ENCODE assay signal across 1 cellular context in the genomic region with DNA sequence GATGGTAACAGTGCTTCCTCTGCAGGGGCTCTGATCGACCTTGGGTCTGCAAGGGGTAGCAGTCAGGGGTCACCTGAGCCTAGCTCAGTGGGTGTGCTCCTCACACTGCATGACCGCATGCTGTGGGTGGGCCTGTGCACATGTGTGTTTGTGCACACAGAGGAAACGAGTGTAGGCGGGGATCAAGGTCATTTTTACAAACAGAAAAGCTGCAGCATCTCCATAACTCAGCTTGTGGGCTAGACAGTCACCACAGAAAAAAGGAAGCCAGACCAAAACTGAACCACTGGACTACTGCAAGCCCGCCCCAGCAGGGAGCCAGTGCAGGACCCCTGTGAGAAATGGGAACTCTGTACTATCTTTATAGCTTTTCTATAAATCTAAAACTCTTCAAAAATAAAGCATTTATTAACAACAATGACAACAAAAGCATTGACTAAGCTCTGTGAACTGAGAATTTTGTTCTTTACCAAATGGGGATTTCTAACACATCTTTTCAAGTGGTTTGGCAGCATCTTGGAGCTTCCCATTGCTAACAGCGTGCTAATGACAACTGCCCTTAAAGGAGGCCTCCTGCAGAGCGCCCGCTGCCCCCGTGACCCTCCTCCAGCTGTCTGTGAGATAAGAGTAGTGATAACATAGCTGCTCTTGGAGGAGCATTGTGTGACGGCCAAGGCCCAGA.
TF ChIP-seq lines count a peak whose summit lies in the region.

No MANE protein-coding gene starts in this region.

TF ChIP-seq in K562, 482 proteins besides CTCF, POLR2A, EP300 and RAD21 (continued from another document and continues in another):
- TF ChIP-seq, protein P1, sequence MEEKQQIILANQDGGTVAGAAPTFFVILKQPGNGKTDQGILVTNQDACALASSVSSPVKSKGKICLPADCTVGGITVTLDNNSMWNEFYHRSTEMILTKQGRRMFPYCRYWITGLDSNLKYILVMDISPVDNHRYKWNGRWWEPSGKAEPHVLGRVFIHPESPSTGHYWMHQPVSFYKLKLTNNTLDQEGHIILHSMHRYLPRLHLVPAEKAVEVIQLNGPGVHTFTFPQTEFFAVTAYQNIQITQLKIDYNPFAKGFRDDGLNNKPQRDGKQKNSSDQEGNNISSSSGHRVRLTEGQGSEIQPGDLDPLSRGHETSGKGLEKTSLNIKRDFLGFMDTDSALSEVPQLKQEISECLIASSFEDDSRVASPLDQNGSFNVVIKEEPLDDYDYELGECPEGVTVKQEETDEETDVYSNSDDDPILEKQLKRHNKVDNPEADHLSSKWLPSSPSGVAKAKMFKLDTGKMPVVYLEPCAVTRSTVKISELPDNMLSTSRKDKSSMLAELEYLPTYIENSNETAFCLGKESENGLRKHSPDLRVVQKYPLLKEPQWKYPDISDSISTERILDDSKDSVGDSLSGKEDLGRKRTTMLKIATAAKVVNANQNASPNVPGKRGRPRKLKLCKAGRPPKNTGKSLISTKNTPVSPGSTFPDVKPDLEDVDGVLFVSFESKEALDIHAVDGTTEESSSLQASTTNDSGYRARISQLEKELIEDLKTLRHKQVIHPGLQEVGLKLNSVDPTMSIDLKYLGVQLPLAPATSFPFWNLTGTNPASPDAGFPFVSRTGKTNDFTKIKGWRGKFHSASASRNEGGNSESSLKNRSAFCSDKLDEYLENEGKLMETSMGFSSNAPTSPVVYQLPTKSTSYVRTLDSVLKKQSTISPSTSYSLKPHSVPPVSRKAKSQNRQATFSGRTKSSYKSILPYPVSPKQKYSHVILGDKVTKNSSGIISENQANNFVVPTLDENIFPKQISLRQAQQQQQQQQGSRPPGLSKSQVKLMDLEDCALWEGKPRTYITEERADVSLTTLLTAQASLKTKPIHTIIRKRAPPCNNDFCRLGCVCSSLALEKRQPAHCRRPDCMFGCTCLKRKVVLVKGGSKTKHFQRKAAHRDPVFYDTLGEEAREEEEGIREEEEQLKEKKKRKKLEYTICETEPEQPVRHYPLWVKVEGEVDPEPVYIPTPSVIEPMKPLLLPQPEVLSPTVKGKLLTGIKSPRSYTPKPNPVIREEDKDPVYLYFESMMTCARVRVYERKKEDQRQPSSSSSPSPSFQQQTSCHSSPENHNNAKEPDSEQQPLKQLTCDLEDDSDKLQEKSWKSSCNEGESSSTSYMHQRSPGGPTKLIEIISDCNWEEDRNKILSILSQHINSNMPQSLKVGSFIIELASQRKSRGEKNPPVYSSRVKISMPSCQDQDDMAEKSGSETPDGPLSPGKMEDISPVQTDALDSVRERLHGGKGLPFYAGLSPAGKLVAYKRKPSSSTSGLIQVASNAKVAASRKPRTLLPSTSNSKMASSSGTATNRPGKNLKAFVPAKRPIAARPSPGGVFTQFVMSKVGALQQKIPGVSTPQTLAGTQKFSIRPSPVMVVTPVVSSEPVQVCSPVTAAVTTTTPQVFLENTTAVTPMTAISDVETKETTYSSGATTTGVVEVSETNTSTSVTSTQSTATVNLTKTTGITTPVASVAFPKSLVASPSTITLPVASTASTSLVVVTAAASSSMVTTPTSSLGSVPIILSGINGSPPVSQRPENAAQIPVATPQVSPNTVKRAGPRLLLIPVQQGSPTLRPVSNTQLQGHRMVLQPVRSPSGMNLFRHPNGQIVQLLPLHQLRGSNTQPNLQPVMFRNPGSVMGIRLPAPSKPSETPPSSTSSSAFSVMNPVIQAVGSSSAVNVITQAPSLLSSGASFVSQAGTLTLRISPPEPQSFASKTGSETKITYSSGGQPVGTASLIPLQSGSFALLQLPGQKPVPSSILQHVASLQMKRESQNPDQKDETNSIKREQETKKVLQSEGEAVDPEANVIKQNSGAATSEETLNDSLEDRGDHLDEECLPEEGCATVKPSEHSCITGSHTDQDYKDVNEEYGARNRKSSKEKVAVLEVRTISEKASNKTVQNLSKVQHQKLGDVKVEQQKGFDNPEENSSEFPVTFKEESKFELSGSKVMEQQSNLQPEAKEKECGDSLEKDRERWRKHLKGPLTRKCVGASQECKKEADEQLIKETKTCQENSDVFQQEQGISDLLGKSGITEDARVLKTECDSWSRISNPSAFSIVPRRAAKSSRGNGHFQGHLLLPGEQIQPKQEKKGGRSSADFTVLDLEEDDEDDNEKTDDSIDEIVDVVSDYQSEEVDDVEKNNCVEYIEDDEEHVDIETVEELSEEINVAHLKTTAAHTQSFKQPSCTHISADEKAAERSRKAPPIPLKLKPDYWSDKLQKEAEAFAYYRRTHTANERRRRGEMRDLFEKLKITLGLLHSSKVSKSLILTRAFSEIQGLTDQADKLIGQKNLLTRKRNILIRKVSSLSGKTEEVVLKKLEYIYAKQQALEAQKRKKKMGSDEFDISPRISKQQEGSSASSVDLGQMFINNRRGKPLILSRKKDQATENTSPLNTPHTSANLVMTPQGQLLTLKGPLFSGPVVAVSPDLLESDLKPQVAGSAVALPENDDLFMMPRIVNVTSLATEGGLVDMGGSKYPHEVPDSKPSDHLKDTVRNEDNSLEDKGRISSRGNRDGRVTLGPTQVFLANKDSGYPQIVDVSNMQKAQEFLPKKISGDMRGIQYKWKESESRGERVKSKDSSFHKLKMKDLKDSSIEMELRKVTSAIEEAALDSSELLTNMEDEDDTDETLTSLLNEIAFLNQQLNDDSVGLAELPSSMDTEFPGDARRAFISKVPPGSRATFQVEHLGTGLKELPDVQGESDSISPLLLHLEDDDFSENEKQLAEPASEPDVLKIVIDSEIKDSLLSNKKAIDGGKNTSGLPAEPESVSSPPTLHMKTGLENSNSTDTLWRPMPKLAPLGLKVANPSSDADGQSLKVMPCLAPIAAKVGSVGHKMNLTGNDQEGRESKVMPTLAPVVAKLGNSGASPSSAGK (IDR thresholded peaks at IDR 0.05): peak; percentile 30; the same call in 1 of the 2 replicates
- TF ChIP-seq TEAD1 (CRISPR knock-in tag; IDR thresholded peaks at IDR 0.05): peak in 1 of 2 experiments; percentile 72; a peak in 1 of 4 replicates
- TF ChIP-seq, protein P2, sequence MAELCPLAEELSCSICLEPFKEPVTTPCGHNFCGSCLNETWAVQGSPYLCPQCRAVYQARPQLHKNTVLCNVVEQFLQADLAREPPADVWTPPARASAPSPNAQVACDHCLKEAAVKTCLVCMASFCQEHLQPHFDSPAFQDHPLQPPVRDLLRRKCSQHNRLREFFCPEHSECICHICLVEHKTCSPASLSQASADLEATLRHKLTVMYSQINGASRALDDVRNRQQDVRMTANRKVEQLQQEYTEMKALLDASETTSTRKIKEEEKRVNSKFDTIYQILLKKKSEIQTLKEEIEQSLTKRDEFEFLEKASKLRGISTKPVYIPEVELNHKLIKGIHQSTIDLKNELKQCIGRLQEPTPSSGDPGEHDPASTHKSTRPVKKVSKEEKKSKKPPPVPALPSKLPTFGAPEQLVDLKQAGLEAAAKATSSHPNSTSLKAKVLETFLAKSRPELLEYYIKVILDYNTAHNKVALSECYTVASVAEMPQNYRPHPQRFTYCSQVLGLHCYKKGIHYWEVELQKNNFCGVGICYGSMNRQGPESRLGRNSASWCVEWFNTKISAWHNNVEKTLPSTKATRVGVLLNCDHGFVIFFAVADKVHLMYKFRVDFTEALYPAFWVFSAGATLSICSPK (IDR thresholded peaks at IDR 0.05; ENCODE audit: borderline replicate concordance): no peak
- TF ChIP-seq JUND (IDR thresholded peaks at IDR 0.05; ENCODE audit: borderline replicate concordance, low read depth, low read length): peak; percentile 11; the same call in 1 of the 2 replicates
- TF ChIP-seq JUND (tag; IDR thresholded peaks at IDR 0.05; ENCODE audit: borderline replicate concordance, low read depth, low read length): peak; percentile 11; the same call in 1 of the 3 replicates
- TF ChIP-seq, protein P3, sequence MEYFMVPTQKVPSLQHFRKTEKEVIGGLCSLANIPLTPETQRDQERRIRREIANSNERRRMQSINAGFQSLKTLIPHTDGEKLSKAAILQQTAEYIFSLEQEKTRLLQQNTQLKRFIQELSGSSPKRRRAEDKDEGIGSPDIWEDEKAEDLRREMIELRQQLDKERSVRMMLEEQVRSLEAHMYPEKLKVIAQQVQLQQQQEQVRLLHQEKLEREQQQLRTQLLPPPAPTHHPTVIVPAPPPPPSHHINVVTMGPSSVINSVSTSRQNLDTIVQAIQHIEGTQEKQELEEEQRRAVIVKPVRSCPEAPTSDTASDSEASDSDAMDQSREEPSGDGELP (CRISPR knock-in tag; IDR thresholded peaks at IDR 0.05; ENCODE audit: borderline replicate concordance): peak; percentile 99
- TF ChIP-seq ZNF785 (CRISPR knock-in tag; IDR thresholded peaks at IDR 0.05): no peak
- TF ChIP-seq BHLHE40 (IDR thresholded peaks at IDR 0.05; ENCODE audit: low read length): peak; percentile 66; the same call in 1 of the 2 replicates
- TF ChIP-seq SMARCA4 (IDR thresholded peaks at IDR 0.05): 0 out of 2 replicates have a peak, but pooled peaks have one; percentile 24
- no peak for TF ChIP-seq PHF20 (IDR thresholded peaks at IDR 0.05; ENCODE audit: partially characterized antibody)
- no peak for TF ChIP-seq FOSL1 (tag; conservative IDR thresholded peaks at IDR 0.05)
- TF ChIP-seq ZBTB7A (IDR thresholded peaks at IDR 0.05; ENCODE audit: borderline replicate concordance, control insufficient read depth, low read depth, low read length): peak; percentile 45; the same call in 1 of the 2 replicates
- no peak for TF ChIP-seq NFATC3 (IDR thresholded peaks at IDR 0.05)
- TF ChIP-seq CBFA2T2 (conservative IDR thresholded peaks at IDR 0.05): peak; percentile 23; the same call in 1 of the 2 replicates
- TF ChIP-seq ZNF197 (CRISPR knock-in tag; IDR thresholded peaks at IDR 0.05; ENCODE audit: low read depth): no peak
- peak; percentile 62 for TF ChIP-seq CBFA2T3 (IDR thresholded peaks at IDR 0.05)
- TF ChIP-seq, protein P4, sequence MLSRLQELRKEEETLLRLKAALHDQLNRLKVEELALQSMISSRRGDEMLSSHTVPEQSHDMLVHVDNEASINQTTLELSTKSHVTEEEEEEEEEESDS (CRISPR knock-in tag; IDR thresholded peaks at IDR 0.05): no peak
- TF ChIP-seq NCOR1 (IDR thresholded peaks at IDR 0.05): peak; percentile 44; the same call in 1 of the 2 replicates
- TF ChIP-seq, protein P5, sequence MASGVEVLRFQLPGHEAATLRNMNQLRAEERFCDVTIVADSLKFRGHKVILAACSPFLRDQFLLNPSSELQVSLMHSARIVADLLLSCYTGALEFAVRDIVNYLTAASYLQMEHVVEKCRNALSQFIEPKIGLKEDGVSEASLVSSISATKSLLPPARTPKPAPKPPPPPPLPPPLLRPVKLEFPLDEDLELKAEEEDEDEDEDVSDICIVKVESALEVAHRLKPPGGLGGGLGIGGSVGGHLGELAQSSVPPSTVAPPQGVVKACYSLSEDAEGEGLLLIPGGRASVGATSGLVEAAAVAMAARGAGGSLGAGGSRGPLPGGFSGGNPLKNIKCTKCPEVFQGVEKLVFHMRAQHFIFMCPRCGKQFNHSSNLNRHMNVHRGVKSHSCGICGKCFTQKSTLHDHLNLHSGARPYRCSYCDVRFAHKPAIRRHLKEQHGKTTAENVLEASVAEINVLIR (CRISPR knock-in tag; IDR thresholded peaks at IDR 0.05): no peak
- TF ChIP-seq, protein P6, sequence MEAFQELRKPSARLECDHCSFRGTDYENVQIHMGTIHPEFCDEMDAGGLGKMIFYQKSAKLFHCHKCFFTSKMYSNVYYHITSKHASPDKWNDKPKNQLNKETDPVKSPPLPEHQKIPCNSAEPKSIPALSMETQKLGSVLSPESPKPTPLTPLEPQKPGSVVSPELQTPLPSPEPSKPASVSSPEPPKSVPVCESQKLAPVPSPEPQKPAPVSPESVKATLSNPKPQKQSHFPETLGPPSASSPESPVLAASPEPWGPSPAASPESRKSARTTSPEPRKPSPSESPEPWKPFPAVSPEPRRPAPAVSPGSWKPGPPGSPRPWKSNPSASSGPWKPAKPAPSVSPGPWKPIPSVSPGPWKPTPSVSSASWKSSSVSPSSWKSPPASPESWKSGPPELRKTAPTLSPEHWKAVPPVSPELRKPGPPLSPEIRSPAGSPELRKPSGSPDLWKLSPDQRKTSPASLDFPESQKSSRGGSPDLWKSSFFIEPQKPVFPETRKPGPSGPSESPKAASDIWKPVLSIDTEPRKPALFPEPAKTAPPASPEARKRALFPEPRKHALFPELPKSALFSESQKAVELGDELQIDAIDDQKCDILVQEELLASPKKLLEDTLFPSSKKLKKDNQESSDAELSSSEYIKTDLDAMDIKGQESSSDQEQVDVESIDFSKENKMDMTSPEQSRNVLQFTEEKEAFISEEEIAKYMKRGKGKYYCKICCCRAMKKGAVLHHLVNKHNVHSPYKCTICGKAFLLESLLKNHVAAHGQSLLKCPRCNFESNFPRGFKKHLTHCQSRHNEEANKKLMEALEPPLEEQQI (IDR thresholded peaks at IDR 0.05): peak; percentile 37; the same call in 1 of the 2 replicates
- TF ChIP-seq, protein P7, sequence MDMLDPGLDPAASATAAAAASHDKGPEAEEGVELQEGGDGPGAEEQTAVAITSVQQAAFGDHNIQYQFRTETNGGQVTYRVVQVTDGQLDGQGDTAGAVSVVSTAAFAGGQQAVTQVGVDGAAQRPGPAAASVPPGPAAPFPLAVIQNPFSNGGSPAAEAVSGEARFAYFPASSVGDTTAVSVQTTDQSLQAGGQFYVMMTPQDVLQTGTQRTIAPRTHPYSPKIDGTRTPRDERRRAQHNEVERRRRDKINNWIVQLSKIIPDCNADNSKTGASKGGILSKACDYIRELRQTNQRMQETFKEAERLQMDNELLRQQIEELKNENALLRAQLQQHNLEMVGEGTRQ (CRISPR knock-in tag; IDR thresholded peaks at IDR 0.05): peak; percentile 67
- TF ChIP-seq NR2C2 (CRISPR knock-in tag; IDR thresholded peaks at IDR 0.05): no peak
- TF ChIP-seq NR2C2 (tag; IDR thresholded peaks at IDR 0.05): peak; percentile 63; the same call in 1 of the 2 replicates
- TF ChIP-seq SMAD4 (CRISPR knock-in tag; conservative IDR thresholded peaks at IDR 0.05): peak; percentile 54; the same call in 1 of the 2 replicates
- TF ChIP-seq, protein P8, sequence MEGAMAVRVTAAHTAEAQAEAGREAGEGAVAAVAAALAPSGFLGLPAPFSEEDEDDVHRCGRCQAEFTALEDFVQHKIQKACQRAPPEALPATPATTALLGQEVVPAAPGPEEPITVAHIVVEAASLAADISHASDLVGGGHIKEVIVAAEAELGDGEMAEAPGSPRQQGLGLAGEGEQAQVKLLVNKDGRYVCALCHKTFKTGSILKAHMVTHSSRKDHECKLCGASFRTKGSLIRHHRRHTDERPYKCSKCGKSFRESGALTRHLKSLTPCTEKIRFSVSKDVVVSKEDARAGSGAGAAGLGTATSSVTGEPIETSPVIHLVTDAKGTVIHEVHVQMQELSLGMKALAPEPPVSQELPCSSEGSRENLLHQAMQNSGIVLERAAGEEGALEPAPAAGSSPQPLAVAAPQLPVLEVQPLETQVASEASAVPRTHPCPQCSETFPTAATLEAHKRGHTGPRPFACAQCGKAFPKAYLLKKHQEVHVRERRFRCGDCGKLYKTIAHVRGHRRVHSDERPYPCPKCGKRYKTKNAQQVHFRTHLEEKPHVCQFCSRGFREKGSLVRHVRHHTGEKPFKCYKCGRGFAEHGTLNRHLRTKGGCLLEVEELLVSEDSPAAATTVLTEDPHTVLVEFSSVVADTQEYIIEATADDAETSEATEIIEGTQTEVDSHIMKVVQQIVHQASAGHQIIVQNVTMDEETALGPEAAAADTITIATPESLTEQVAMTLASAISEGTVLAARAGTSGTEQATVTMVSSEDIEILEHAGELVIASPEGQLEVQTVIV (CRISPR knock-in tag; IDR thresholded peaks at IDR 0.05; ENCODE audit: borderline replicate concordance): no peak
- no peak for TF ChIP-seq RHOXF2B (CRISPR knock-in tag; conservative IDR thresholded peaks at IDR 0.05)
- peak; percentile 62; the same call in 1 of the 2 replicates for TF ChIP-seq NR2C1 (IDR thresholded peaks at IDR 0.05)
- TF ChIP-seq NR2C1 (tag; IDR thresholded peaks at IDR 0.05): peak; percentile 76
- peak; percentile 53; the same call in 1 of the 2 replicates for TF ChIP-seq GATA2 (CRISPR knock-in tag; IDR thresholded peaks at IDR 0.05)
